ENCODE assay signal across 8 cellular contexts in the genomic region with DNA sequence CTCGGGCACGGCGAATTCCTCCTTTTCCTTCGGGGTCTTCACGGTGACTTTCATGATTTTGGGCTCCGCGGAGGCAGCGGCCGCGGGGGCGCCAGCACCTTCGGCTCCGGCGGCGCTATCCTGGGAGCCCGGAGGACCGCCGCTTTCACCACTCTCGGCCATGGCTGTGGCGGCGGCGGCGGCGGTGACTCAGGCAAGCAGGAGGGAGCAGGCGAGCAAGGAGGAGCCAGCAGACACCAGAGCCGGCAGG. TPM values are rescaled to one million over a fixed set of nuclear protein-coding genes. Genes with fewer than 3 reads are reported as not detected.
DNase-seq lines count a peak whose midpoint lies in the region; ATAC-seq and TF ChIP-seq lines count a peak whose summit lies in the region.

No MANE protein-coding gene starts in this region.

- no peak for TF ChIP-seq POLR2A in gastroesophageal sphincter (IDR thresholded peaks at IDR 0.05)

- no peaks in the 10 kb centered on the region for H3K36me3 ChIP-seq in gastroesophageal sphincter

- H3K36me3 Mint-ChIP-seq in activated T-cell treated with anti-CD3 and anti-CD28 coated beads, Interleukin-2, amount 50 U/mL, for 4 hours (ENCODE audit: insufficient read depth): peaks cover 13% of the 10 kb centered on the region

- no peaks in the 10 kb centered on the region for H3K9me3 ChIP-seq in gastroesophageal sphincter

- no peak for TF ChIP-seq CTCF in GM12865 (IDR thresholded peaks at IDR 0.05; ENCODE audit: insufficient read depth, low read depth, low read length, missing control alignments)
- peak in 1 of 4 experiments; percentile 19 for TF ChIP-seq CTCF in gastroesophageal sphincter (IDR thresholded peaks at IDR 0.05)

- H3K27ac ChIP-seq in gastroesophageal sphincter: peak overlapping the region; percentile 90 to 98 (median 96)

- no peaks in the 10 kb centered on the region for H3K27me3 Mint-ChIP-seq in activated T-cell treated with anti-CD3 and anti-CD28 coated beads, Interleukin-2, amount 50 U/mL, for 4 hours (ENCODE audit: low read depth)

- ATAC-seq in GM21786 (IDR thresholded peaks at IDR 0.05; ENCODE audit: unreplicated experiment) (peak; percentile 52), gastroesophageal sphincter (peak; percentile 85)
- ATAC-seq in activated T-cell treated with anti-CD3 and anti-CD28 coated beads, Interleukin-2, amount 50 U/mL, for 4 hours: peak; percentile 80 to 83

- H3K4me3 Mint-ChIP-seq in activated T-cell treated with anti-CD3 and anti-CD28 coated beads, Interleukin-2, amount 50 U/mL, for 4 hours: peak overlapping the region; percentile 92

- TF ChIP-seq EP300 in Ishikawa (IDR thresholded peaks at IDR 0.05; ENCODE audit: borderline replicate concordance) (no peak), gastroesophageal sphincter (IDR thresholded peaks at IDR 0.05) (no peak)

- peaks cover 0 to 44% (median 8%) of the 10 kb centered on the region in 3 donors for H3K4me1 ChIP-seq in gastroesophageal sphincter

- H3K4me3 ChIP-seq in GM12865 (ENCODE audit: low read depth, low read length): peak overlapping the region; percentile 72
- peak overlapping the region; percentile 75 to 91 for H3K4me3 ChIP-seq in gastroesophageal sphincter

- no peak for DNase-seq in GM12865 (ENCODE audit: low read depth)
- no peak for DNase-seq in activated T-cell treated with anti-CD3 and anti-CD28 coated beads, Interleukin-2, amount 50 U/mL, for 4 hours
- peak; percentile 52 for DNase-seq in renal cortical epithelial cell (ENCODE audit: low read depth)
- DNase-seq in putamen (ENCODE audit: low spot score): no peak
- DNase-seq in dermis blood vessel endothelial cell: no peak

- H3K9me3 Mint-ChIP-seq in activated T-cell treated with anti-CD3 and anti-CD28 coated beads, Interleukin-2, amount 50 U/mL, for 4 hours: no peaks in the 10 kb centered on the region

- H3K4me1 Mint-ChIP-seq in activated T-cell treated with anti-CD3 and anti-CD28 coated beads, Interleukin-2, amount 50 U/mL, for 4 hours (ENCODE audit: low read depth): peaks cover 43% of the 10 kb centered on the region

- no peaks in the 10 kb centered on the region for H3K27me3 ChIP-seq in gastroesophageal sphincter

- no peak for TF ChIP-seq RAD21 in Ishikawa (IDR thresholded peaks at IDR 0.05; ENCODE audit: low read depth)

- 0% methylated on average over 2 of the region's 26 CpGs; no CpG with 5 or more reads in 1 of the 2 donors for WGBS in gastroesophageal sphincter (ENCODE audit: low coverage in 1 of 2), 2 donors

TF ChIP-seq in Ishikawa, 13 proteins besides CTCF, POLR2A, EP300 and RAD21:
- TF ChIP-seq YY1 (IDR thresholded peaks at IDR 0.05; ENCODE audit: low read depth) (peak; percentile 79), TEAD4 (IDR thresholded peaks at IDR 0.05) (no peak)
TF ChIP-seq in Ishikawa: peak in this region for 1.

RNA-seq across cellular contexts. Expression of a gene that starts 0.3 kb away (rescaled TPM):
- 100 to 1,000 TPM; 135 to 158 (median 138) TPM for total RNA-seq in activated T-cell treated with anti-CD3 and anti-CD28 coated beads, Interleukin-2, amount 50 U/mL, for 4 hours
- total RNA-seq in gastroesophageal sphincter: 100 to 1,000 TPM; 112 to 132 (median 117) TPM
- 115 and 152 TPM in 2 replicates for total RNA-seq in renal cortical epithelial cell
- 140 and 180 TPM in 2 replicates for total RNA-seq in dermis blood vessel endothelial cell
